ENCODE assay signal across 1 cellular context in the genomic region with DNA sequence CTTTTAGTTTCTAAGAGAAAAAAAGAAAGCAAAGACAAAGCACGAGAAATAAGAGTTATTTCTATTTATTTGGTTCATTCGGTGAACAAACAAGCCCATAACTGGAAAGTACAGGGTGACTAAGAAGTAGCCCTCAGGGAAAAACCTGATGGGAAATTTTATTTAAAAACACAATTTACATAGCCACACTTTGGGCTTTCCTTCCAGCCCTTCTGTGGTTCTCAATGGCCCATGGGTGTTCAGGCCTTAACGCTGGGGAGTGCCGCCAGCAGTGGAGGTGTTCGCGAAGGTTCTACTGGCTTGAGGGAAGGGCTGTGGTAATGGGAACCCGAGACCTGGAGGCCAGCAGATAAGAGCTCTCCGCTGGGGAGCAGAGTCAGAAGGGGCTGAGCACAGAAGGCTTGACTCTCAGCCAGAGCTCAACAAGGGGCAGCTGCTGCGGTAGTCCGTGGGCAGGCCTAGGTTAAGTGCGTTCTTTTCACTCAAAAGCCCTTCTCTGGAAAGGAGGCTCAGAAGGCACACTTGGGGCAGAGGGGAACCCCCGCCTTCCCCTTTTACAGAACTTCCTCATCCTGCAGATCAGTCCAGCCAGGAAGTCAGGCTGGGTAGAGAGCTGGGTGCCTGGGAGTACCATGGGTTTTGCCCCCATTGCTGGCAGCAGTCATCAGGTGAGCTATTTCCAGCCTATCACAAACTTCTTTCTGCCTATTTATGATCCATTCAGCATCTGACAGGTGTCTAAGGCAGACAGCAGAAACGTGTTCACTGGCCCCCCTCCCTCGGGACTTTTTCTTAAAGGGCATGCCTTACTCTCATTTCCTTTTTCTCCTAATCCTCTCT.
TF ChIP-seq lines count a peak whose summit lies in the region.

No MANE protein-coding gene starts in this region.

TF ChIP-seq in GM12878, 131 proteins besides CTCF, POLR2A, EP300 and RAD21 (continued from another document and continues in another):
- TF ChIP-seq, protein P1, sequence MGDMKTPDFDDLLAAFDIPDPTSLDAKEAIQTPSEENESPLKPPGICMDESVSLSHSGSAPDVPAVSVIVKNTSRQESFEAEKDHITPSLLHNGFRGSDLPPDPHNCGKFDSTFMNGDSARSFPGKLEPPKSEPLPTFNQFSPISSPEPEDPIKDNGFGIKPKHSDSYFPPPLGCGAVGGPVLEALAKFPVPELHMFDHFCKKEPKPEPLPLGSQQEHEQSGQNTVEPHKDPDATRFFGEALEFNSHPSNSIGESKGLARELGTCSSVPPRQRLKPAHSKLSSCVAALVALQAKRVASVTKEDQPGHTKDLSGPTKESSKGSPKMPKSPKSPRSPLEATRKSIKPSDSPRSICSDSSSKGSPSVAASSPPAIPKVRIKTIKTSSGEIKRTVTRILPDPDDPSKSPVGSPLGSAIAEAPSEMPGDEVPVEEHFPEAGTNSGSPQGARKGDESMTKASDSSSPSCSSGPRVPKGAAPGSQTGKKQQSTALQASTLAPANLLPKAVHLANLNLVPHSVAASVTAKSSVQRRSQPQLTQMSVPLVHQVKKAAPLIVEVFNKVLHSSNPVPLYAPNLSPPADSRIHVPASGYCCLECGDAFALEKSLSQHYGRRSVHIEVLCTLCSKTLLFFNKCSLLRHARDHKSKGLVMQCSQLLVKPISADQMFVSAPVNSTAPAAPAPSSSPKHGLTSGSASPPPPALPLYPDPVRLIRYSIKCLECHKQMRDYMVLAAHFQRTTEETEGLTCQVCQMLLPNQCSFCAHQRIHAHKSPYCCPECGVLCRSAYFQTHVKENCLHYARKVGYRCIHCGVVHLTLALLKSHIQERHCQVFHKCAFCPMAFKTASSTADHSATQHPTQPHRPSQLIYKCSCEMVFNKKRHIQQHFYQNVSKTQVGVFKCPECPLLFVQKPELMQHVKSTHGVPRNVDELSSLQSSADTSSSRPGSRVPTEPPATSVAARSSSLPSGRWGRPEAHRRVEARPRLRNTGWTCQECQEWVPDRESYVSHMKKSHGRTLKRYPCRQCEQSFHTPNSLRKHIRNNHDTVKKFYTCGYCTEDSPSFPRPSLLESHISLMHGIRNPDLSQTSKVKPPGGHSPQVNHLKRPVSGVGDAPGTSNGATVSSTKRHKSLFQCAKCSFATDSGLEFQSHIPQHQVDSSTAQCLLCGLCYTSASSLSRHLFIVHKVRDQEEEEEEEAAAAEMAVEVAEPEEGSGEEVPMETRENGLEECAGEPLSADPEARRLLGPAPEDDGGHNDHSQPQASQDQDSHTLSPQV (IDR thresholded peaks at IDR 0.05), result no peak
- TF ChIP-seq ETV6 (conservative IDR thresholded peaks at IDR 0.05 in 1 of 2, IDR thresholded peaks at IDR 0.05 in 1 of 2; ENCODE audit: borderline replicate concordance in 1 of 2, low read depth in 1 of 2) (peak in 1 of 2 experiments; percentile 70; a peak in 2 of 4 replicates), CREB1 (IDR thresholded peaks at IDR 0.05; ENCODE audit: low read depth) (peak; percentile 32; the same call in 1 of the 2 replicates), CHD4 (IDR thresholded peaks at IDR 0.05) (no peak), ATF7 (IDR thresholded peaks at IDR 0.05; ENCODE audit: low read depth) (peak; percentile 50), MEF2B (IDR thresholded peaks at IDR 0.05; ENCODE audit: partially characterized antibody, poor library complexity, severe bottlenecking) (peak; percentile 91), POLR2AphosphoS2 (IDR thresholded peaks at IDR 0.05; ENCODE audit: low read depth, low read length) (no peak), WRNIP1 (IDR thresholded peaks at IDR 0.05; ENCODE audit: borderline replicate concordance, low read depth, low read length) (no peak), LARP7 (IDR thresholded peaks at IDR 0.05) (peak; percentile 13; the same call in 1 of the 2 replicates), PAX5 (IDR thresholded peaks at IDR 0.05; ENCODE audit: borderline replicate concordance, low read depth, low read length) (0 out of 2 replicates have a peak, but pooled peaks have one; percentile 50), SUZ12 (IDR thresholded peaks at IDR 0.05; ENCODE audit: unreplicated experiment) (no peak), CREM (IDR thresholded peaks at IDR 0.05; ENCODE audit: low read depth) (no peak), POLR2AphosphoS5 (IDR thresholded peaks at IDR 0.05; ENCODE audit: low read length) (peak; percentile 59; the same call in 1 of the 2 replicates), TCF7 (IDR thresholded peaks at IDR 0.05; ENCODE audit: borderline replicate concordance) (no peak), MTA2 (IDR thresholded peaks at IDR 0.05; ENCODE audit: low read depth) (peak; percentile 80), TAF1 (IDR thresholded peaks at IDR 0.05; ENCODE audit: borderline replicate concordance, low read depth, low read length) (peak; percentile 41; the same call in 1 of the 2 replicates), MXI1 (IDR thresholded peaks at IDR 0.05; ENCODE audit: low read depth, low read length) (peak; percentile 87; the same call in 1 of the 2 replicates)
- TF ChIP-seq, protein P2, sequence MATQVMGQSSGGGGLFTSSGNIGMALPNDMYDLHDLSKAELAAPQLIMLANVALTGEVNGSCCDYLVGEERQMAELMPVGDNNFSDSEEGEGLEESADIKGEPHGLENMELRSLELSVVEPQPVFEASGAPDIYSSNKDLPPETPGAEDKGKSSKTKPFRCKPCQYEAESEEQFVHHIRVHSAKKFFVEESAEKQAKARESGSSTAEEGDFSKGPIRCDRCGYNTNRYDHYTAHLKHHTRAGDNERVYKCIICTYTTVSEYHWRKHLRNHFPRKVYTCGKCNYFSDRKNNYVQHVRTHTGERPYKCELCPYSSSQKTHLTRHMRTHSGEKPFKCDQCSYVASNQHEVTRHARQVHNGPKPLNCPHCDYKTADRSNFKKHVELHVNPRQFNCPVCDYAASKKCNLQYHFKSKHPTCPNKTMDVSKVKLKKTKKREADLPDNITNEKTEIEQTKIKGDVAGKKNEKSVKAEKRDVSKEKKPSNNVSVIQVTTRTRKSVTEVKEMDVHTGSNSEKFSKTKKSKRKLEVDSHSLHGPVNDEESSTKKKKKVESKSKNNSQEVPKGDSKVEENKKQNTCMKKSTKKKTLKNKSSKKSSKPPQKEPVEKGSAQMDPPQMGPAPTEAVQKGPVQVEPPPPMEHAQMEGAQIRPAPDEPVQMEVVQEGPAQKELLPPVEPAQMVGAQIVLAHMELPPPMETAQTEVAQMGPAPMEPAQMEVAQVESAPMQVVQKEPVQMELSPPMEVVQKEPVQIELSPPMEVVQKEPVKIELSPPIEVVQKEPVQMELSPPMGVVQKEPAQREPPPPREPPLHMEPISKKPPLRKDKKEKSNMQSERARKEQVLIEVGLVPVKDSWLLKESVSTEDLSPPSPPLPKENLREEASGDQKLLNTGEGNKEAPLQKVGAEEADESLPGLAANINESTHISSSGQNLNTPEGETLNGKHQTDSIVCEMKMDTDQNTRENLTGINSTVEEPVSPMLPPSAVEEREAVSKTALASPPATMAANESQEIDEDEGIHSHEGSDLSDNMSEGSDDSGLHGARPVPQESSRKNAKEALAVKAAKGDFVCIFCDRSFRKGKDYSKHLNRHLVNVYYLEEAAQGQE (IDR thresholded peaks at IDR 0.05; ENCODE audit: low read depth, low read length), result no peak
- TF ChIP-seq, protein P3, sequence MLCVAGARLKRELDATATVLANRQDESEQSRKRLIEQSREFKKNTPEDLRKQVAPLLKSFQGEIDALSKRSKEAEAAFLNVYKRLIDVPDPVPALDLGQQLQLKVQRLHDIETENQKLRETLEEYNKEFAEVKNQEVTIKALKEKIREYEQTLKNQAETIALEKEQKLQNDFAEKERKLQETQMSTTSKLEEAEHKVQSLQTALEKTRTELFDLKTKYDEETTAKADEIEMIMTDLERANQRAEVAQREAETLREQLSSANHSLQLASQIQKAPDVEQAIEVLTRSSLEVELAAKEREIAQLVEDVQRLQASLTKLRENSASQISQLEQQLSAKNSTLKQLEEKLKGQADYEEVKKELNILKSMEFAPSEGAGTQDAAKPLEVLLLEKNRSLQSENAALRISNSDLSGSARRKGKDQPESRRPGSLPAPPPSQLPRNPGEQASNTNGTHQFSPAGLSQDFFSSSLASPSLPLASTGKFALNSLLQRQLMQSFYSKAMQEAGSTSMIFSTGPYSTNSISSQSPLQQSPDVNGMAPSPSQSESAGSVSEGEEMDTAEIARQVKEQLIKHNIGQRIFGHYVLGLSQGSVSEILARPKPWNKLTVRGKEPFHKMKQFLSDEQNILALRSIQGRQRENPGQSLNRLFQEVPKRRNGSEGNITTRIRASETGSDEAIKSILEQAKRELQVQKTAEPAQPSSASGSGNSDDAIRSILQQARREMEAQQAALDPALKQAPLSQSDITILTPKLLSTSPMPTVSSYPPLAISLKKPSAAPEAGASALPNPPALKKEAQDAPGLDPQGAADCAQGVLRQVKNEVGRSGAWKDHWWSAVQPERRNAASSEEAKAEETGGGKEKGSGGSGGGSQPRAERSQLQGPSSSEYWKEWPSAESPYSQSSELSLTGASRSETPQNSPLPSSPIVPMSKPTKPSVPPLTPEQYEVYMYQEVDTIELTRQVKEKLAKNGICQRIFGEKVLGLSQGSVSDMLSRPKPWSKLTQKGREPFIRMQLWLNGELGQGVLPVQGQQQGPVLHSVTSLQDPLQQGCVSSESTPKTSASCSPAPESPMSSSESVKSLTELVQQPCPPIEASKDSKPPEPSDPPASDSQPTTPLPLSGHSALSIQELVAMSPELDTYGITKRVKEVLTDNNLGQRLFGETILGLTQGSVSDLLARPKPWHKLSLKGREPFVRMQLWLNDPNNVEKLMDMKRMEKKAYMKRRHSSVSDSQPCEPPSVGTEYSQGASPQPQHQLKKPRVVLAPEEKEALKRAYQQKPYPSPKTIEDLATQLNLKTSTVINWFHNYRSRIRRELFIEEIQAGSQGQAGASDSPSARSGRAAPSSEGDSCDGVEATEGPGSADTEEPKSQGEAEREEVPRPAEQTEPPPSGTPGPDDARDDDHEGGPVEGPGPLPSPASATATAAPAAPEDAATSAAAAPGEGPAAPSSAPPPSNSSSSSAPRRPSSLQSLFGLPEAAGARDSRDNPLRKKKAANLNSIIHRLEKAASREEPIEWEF (IDR thresholded peaks at IDR 0.05; ENCODE audit: insufficient replicate concordance, low read depth, low read length), result peak; percentile 15
- TF ChIP-seq, protein P4, sequence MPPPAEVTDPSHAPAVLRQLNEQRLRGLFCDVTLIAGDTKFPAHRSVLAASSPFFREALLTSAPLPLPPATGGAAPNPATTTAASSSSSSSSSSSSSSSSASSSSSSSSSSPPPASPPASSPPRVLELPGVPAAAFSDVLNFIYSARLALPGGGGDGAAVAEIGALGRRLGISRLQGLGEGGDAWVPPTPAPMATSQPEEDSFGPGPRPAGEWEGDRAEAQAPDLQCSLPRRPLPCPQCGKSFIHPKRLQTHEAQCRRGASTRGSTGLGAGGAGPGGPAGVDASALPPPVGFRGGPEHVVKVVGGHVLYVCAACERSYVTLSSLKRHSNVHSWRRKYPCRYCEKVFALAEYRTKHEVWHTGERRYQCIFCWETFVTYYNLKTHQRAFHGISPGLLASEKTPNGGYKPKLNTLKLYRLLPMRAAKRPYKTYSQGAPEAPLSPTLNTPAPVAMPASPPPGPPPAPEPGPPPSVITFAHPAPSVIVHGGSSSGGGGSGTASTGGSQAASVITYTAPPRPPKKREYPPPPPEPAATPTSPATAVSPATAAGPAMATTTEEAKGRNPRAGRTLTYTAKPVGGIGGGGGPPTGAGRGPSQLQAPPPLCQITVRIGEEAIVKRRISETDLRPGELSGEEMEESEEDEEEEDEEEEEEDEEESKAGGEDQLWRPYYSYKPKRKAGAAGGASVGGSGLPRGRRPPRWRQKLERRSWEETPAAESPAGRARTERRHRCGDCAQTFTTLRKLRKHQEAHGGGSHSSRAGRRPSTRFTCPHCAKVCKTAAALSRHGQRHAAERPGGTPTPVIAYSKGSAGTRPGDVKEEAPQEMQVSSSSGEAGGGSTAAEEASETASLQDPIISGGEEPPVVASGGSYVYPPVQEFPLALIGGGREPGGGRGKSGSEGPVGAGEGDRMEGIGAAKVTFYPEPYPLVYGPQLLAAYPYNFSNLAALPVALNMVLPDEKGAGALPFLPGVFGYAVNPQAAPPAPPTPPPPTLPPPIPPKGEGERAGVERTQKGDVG (CRISPR knock-in tag; IDR thresholded peaks at IDR 0.05), result no peak
- TF ChIP-seq, protein P5, sequence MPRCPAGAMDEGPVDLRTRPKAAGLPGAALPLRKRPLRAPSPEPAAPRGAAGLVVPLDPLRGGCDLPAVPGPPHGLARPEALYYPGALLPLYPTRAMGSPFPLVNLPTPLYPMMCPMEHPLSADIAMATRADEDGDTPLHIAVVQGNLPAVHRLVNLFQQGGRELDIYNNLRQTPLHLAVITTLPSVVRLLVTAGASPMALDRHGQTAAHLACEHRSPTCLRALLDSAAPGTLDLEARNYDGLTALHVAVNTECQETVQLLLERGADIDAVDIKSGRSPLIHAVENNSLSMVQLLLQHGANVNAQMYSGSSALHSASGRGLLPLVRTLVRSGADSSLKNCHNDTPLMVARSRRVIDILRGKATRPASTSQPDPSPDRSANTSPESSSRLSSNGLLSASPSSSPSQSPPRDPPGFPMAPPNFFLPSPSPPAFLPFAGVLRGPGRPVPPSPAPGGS (IDR thresholded peaks at IDR 0.05; ENCODE audit: borderline replicate concordance, insufficient read depth, low read depth, low read length, poor library complexity, severe bottlenecking), result no peak
- TF ChIP-seq, protein P6, sequence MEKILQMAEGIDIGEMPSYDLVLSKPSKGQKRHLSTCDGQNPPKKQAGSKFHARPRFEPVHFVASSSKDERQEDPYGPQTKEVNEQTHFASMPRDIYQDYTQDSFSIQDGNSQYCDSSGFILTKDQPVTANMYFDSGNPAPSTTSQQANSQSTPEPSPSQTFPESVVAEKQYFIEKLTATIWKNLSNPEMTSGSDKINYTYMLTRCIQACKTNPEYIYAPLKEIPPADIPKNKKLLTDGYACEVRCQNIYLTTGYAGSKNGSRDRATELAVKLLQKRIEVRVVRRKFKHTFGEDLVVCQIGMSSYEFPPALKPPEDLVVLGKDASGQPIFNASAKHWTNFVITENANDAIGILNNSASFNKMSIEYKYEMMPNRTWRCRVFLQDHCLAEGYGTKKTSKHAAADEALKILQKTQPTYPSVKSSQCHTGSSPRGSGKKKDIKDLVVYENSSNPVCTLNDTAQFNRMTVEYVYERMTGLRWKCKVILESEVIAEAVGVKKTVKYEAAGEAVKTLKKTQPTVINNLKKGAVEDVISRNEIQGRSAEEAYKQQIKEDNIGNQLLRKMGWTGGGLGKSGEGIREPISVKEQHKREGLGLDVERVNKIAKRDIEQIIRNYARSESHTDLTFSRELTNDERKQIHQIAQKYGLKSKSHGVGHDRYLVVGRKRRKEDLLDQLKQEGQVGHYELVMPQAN (conservative IDR thresholded peaks at IDR 0.05), result peak; percentile 33; the same call in 1 of the 2 replicates
- TF ChIP-seq, protein P7, sequence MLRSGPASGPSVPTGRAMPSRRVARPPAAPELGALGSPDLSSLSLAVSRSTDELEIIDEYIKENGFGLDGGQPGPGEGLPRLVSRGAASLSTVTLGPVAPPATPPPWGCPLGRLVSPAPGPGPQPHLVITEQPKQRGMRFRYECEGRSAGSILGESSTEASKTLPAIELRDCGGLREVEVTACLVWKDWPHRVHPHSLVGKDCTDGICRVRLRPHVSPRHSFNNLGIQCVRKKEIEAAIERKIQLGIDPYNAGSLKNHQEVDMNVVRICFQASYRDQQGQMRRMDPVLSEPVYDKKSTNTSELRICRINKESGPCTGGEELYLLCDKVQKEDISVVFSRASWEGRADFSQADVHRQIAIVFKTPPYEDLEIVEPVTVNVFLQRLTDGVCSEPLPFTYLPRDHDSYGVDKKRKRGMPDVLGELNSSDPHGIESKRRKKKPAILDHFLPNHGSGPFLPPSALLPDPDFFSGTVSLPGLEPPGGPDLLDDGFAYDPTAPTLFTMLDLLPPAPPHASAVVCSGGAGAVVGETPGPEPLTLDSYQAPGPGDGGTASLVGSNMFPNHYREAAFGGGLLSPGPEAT (IDR thresholded peaks at IDR 0.05; ENCODE audit: low read depth), result peak; percentile 95
